Comparison of ENCODE assay signal across 8 cellular contexts in genomic region chr22:37657590-37658132, GRCh38. TPM values are rescaled to one million over a fixed set of nuclear protein-coding genes. Genes with fewer than 3 reads are reported as not detected.
DNase-seq lines count a peak whose midpoint lies in the region; ATAC-seq and TF ChIP-seq lines count a peak whose summit lies in the region.

No MANE protein-coding gene starts in this region.

- TF ChIP-seq CTCF in VCaP (conservative IDR thresholded peaks at IDR 0.05) (no peak), smooth muscle cell (IDR thresholded peaks at IDR 0.05; ENCODE audit: borderline replicate concordance, insufficient read depth, poor library complexity, severe bottlenecking) (no peak)

- no peaks in the 10 kb centered on the region for H3K36me3 ChIP-seq in smooth muscle cell (ENCODE audit: low read depth)

- H3K9me3 Mint-ChIP-seq in activated naive CD4-positive, alpha-beta T cell treated with anti-CD3 and anti-CD28 coated beads, Interleukin-2, amount 50 U/mL, for 24 hours, result no peaks in the 10 kb centered on the region

- no peaks in the 10 kb centered on the region for H3K27me3 Mint-ChIP-seq in activated naive CD4-positive, alpha-beta T cell treated with anti-CD3 and anti-CD28 coated beads, Interleukin-2, amount 50 U/mL, for 24 hours

- peaks cover 12% of the 10 kb centered on the region for H3K4me1 ChIP-seq in smooth muscle cell (ENCODE audit: low read depth)

- H3F3A ChIP-seq in smooth muscle cell (ENCODE audit: low read depth), result no peaks in the 10 kb centered on the region

- peak overlapping the region; percentile 29 for H3K9ac ChIP-seq in smooth muscle cell (ENCODE audit: low read depth)

- H3K27me3 ChIP-seq in smooth muscle cell (ENCODE audit: low read depth), result no peaks in the 10 kb centered on the region

- peak overlapping the region; percentile 91 for H3K4me3 Mint-ChIP-seq in activated naive CD4-positive, alpha-beta T cell treated with anti-CD3 and anti-CD28 coated beads, Interleukin-2, amount 50 U/mL, for 24 hours

- peak overlapping the region; percentile 58 for H3K4me3 ChIP-seq in smooth muscle cell

- H4K20me1 ChIP-seq in smooth muscle cell (ENCODE audit: low read depth), result peaks cover 27% of the 10 kb centered on the region

- no peak overlapping the region for H2AFZ ChIP-seq in smooth muscle cell (ENCODE audit: low read depth)

- ATAC-seq in HG02970 (IDR thresholded peaks at IDR 0.05; ENCODE audit: low FRiP score, unreplicated experiment), result no peak

- H3K4me1 Mint-ChIP-seq in activated naive CD4-positive, alpha-beta T cell treated with anti-CD3 and anti-CD28 coated beads, Interleukin-2, amount 50 U/mL, for 24 hours, result peaks cover 35% of the 10 kb centered on the region

- peak overlapping the region; percentile 92 for H3K4me2 ChIP-seq in smooth muscle cell

- H3K27ac Mint-ChIP-seq in activated naive CD4-positive, alpha-beta T cell treated with anti-CD3 and anti-CD28 coated beads, Interleukin-2, amount 50 U/mL, for 24 hours, result peak overlapping the region; percentile 79

- H3K36me3 Mint-ChIP-seq in activated naive CD4-positive, alpha-beta T cell treated with anti-CD3 and anti-CD28 coated beads, Interleukin-2, amount 50 U/mL, for 24 hours, result peaks cover 2% of the 10 kb centered on the region

- H3K79me2 ChIP-seq in smooth muscle cell (ENCODE audit: low read depth), result peaks cover 23% of the 10 kb centered on the region

- H3K27ac ChIP-seq in VCaP (peak overlapping the region; percentile 77), smooth muscle cell (ENCODE audit: low read depth) (peak overlapping the region; percentile 76)

- DNase-seq in activated naive CD4-positive, alpha-beta T cell (lab: John Stamatoyannopoulos, UW), result no peak
- DNase-seq in hepatic stellate cell (ENCODE audit: low spot score), result peak; percentile 59
- DNase-seq in smooth muscle cell (lab: John Stamatoyannopoulos, UW; ENCODE audit: unreplicated experiment), result no peak
- no peak for DNase-seq in NOMO-1 (lab: John Stamatoyannopoulos, UW; ENCODE audit: unreplicated experiment in 2 of 2)
- no peak for DNase-seq in stimulated activated CD4-positive, alpha-beta T cell treated with anti-CD3 and anti-CD28 coated beads, Interleukin-2, amount 100 ng/mL, for 48 hours

- no peaks in the 10 kb centered on the region for H3K9me3 ChIP-seq in smooth muscle cell (replicated peaks; ENCODE audit: low read depth)

- whole genome bisulfite sequencing in smooth muscle cell (ENCODE audit: low lambda C conversion rate), result 18% methylated on average over 6 of the region's 6 CpGs

RNA-seq across cellular contexts. Expression of gene PDXP, which starts 0.9 kb away (rescaled TPM):
- total RNA-seq in smooth muscle cell, result 9.7 and 16.5 TPM in 2 replicates
- 20.0 and 20.7 TPM in 2 replicates for polyA plus RNA-seq in smooth muscle cell

RNA-seq across cellular contexts. Expression of gene LGALS1, which starts 17.8 kb away (rescaled TPM):
- total RNA-seq in smooth muscle cell, result 3,694 and 5,079 TPM in 2 replicates
- polyA plus RNA-seq in smooth muscle cell, result 4,318 and 5,332 TPM in 2 replicates

RNA-seq across cellular contexts. Expression of gene SH3BP1, which starts 18.2 kb away (rescaled TPM):
- 20.4 and 26.6 TPM in 2 replicates for total RNA-seq in smooth muscle cell
- polyA plus RNA-seq in smooth muscle cell, result 16.6 and 33.7 TPM in 2 replicates

RNA-seq across cellular contexts. Expression of gene NOL12, which starts 28.5 kb away (rescaled TPM):
- 23.4 and 31.0 TPM in 2 replicates for total RNA-seq in smooth muscle cell
- polyA plus RNA-seq in smooth muscle cell, result 13.2 and 16.2 TPM in 2 replicates

RNA-seq across cellular contexts. Expression of gene TRIOBP, which starts 39.2 kb away (rescaled TPM):
- 39.8 and 44.6 TPM in 2 replicates for total RNA-seq in smooth muscle cell
- polyA plus RNA-seq in smooth muscle cell, result 95.8 and 100 TPM in 2 replicates
